In the genomic region with DNA sequence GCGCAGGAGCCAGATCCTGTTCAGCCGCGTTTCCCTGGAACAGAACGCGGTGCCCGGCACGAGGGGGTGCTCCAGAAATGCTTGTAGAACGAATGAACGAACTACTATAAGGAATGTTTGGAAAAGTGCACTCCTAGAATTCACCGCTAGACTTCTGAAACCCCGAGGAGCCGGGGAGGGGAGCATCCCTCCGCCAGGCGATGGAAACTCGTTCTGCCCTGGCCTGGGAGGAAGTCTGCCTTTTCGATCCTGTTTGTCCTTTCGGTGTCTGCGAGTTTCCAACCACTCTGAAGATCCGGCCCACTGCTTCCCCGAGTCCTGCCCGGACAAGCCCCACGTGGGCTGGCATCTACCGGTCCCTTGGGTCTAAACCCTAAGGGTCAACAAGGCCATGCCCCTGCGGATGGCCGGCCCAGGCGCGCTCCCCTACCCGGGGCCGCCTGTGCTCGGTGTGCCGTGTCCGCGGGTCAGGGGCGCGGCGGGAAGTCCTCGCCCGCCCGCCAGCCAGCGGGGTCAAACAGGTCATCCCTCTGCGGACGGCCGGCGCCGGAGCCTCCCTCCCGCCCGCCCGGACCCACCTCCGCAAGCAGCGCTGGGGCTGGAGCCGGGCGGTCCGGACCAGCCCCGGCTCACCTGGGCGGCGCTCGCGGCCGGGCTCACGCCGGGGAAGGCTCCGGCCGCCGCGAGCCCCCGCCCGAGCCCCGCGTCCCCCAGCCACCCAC, we compare ENCODE assay signal across 1 cellular context.
A peak's percentile ranks its signal among the peaks of the same experiment; 100 is the strongest.
TF ChIP-seq lines count a peak whose summit lies in the region.

No MANE protein-coding gene starts in this region.

TF ChIP-seq in HepG2, 621 proteins besides CTCF, POLR2A, EP300 and RAD21 (continued from another document and continues in another):
- no peak for TF ChIP-seq AKNA (CRISPR knock-in tag; IDR thresholded peaks at IDR 0.05; ENCODE audit: borderline replicate concordance)
- TF ChIP-seq PRPF4 (IDR thresholded peaks at IDR 0.05; ENCODE audit: low read depth, low read length, poor library complexity, severe bottlenecking) = no peak
- no peak for TF ChIP-seq RERE (CRISPR knock-in tag; IDR thresholded peaks at IDR 0.05; ENCODE audit: low read depth)
- no peak for TF ChIP-seq ZNF318 (CRISPR knock-in tag; IDR thresholded peaks at IDR 0.05)
- TF ChIP-seq, protein P1, sequence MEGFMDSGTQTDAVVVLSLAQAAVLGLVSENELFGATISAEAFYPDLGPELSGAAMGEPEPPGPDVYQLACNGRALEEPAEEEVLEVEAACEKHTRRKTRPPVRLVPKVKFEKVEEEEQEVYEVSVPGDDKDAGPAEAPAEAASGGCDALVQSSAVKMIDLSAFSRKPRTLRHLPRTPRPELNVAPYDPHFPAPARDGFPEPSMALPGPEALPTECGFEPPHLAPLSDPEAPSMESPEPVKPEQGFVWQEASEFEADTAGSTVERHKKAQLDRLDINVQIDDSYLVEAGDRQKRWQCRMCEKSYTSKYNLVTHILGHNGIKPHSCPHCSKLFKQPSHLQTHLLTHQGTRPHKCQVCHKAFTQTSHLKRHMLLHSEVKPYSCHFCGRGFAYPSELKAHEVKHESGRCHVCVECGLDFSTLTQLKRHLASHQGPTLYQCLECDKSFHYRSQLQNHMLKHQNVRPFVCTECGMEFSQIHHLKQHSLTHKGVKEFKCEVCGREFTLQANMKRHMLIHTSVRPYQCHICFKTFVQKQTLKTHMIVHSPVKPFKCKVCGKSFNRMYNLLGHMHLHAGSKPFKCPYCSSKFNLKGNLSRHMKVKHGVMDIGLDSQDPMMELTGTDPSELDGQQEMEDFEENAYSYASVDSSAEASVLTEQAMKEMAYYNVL (CRISPR knock-in tag; IDR thresholded peaks at IDR 0.05; ENCODE audit: borderline replicate concordance) = peak; percentile 61; the same call in 1 of the 2 replicates
- no peak for TF ChIP-seq ZMYM3 (CRISPR knock-in tag; IDR thresholded peaks at IDR 0.05)
- no peak for TF ChIP-seq ZBTB7B (CRISPR knock-in tag; IDR thresholded peaks at IDR 0.05)
- TF ChIP-seq, protein P2, sequence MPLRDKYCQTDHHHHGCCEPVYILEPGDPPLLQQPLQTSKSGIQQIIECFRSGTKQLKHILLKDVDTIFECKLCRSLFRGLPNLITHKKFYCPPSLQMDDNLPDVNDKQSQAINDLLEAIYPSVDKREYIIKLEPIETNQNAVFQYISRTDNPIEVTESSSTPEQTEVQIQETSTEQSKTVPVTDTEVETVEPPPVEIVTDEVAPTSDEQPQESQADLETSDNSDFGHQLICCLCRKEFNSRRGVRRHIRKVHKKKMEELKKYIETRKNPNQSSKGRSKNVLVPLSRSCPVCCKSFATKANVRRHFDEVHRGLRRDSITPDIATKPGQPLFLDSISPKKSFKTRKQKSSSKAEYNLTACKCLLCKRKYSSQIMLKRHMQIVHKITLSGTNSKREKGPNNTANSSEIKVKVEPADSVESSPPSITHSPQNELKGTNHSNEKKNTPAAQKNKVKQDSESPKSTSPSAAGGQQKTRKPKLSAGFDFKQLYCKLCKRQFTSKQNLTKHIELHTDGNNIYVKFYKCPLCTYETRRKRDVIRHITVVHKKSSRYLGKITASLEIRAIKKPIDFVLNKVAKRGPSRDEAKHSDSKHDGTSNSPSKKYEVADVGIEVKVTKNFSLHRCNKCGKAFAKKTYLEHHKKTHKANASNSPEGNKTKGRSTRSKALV (CRISPR knock-in tag; IDR thresholded peaks at IDR 0.05) = peak; percentile 90
- 0 out of 2 replicates have a peak, but pooled peaks have one; percentile 14 for TF ChIP-seq ELK4 (CRISPR knock-in tag; IDR thresholded peaks at IDR 0.05; ENCODE audit: borderline replicate concordance)
- TF ChIP-seq HOXA5 (CRISPR knock-in tag; IDR thresholded peaks at IDR 0.05) = peak; percentile 75; the same call in 1 of the 2 replicates
- no peak for TF ChIP-seq RXRA (CRISPR knock-in tag; IDR thresholded peaks at IDR 0.05)
- no peak for TF ChIP-seq DR1 (CRISPR knock-in tag; IDR thresholded peaks at IDR 0.05)
- TF ChIP-seq, protein P3, sequence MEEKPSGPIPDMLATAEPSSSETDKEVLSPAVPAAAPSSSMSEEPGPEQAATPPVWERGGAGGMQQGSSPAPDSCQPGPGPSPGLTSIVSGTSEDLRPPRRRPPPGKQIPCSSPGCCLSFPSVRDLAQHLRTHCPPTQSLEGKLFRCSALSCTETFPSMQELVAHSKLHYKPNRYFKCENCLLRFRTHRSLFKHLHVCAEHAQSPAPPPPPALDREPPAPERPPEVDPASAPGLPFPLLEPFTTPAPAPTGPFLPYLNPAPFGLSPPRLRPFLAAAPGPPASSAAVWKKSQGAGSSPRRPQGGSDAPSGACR (CRISPR knock-in tag; IDR thresholded peaks at IDR 0.05) = no peak
- no peak for TF ChIP-seq PPARG (CRISPR knock-in tag; conservative IDR thresholded peaks at IDR 0.05)
- TF ChIP-seq ZFP36 (IDR thresholded peaks at IDR 0.05; ENCODE audit: borderline replicate concordance, low read depth, low read length, partially characterized antibody) = no peak
- peak in 1 of 2 experiments; percentile 25; a peak in 1 of 4 replicates for TF ChIP-seq KLF16 (CRISPR knock-in tag; IDR thresholded peaks at IDR 0.05)
- TF ChIP-seq AGO2 (optimal IDR thresholded peaks at IDR 0.05; ENCODE audit: low read depth, low read length) = no peak
